Comparison of ENCODE assay signal across 10 cellular contexts in genomic region chr14:89330236-89331002, GRCh38.
DNase-seq lines count a peak whose midpoint lies in the region; ATAC-seq and TF ChIP-seq lines count a peak whose summit lies in the region.
"Had no signal": no experiment of that assay in that cellular context is flagged by ENCODE, and none has a peak within 500 bp of the region (broad histone marks: within the 10 kb centered on the region; RNA-seq: fewer than 3 reads in every experiment).

No MANE protein-coding gene starts in this region.

- H3K4ac ChIP-seq in mesenchymal stem cell (ENCODE audit: low read depth in 1 of 2, low read length in 2 of 2), result no peak overlapping the region

- H3K9ac ChIP-seq in mesenchymal stem cell (ENCODE audit: low read length), result peak overlapping the region; percentile 83

- H3K4me2 ChIP-seq in mesenchymal stem cell (ENCODE audit: low read length, poor library complexity, severe bottlenecking), result no peak overlapping the region
- H3K4me2 ChIP-seq: PC-9 had no signal

- no peak overlapping the region for H3K23ac ChIP-seq in mesenchymal stem cell (ENCODE audit: low read length in 2 of 2)

- H3K27ac ChIP-seq in brain microvascular endothelial cell, result peak overlapping the region; percentile 48
- peak overlapping the region; percentile 19 for H3K27ac ChIP-seq in mesenchymal stem cell (ENCODE audit: low read length, poor library complexity, severe bottlenecking)
- H3K27ac ChIP-seq: PC-9 had no signal

- no peak overlapping the region for H2BK5ac ChIP-seq in mesenchymal stem cell (ENCODE audit: low read depth, low read length, poor library complexity, severe bottlenecking)

- H3K4me1 ChIP-seq in mesenchymal stem cell (ENCODE audit: control insufficient read depth, insufficient read depth, low read depth, low read length), result peaks cover 5% of the 10 kb centered on the region

- peak overlapping the region; percentile 7 for H4K8ac ChIP-seq in mesenchymal stem cell (ENCODE audit: low read length)

- H3K9me3 ChIP-seq in mesenchymal stem cell (ENCODE audit: control insufficient read depth, low read length), result no peaks in the 10 kb centered on the region

- H3K27me3 ChIP-seq in brain microvascular endothelial cell (replicated peaks), result no peaks in the 10 kb centered on the region
- H3K27me3 ChIP-seq in mesenchymal stem cell (ENCODE audit: control insufficient read depth in 1 of 2, insufficient read depth in 1 of 2, low read length in 2 of 2), result no peaks in the 10 kb centered on the region

- H3K36me3 ChIP-seq in brain microvascular endothelial cell (replicated peaks), result no peaks in the 10 kb centered on the region
- H3K36me3 ChIP-seq in mesenchymal stem cell (ENCODE audit: control insufficient read depth in 1 of 2, insufficient read depth in 2 of 2, low read depth in 1 of 2, low read length in 2 of 2), result peaks cover 0 to 3% of the 10 kb centered on the region in 2 experiments

- H2AFZ ChIP-seq in mesenchymal stem cell (ENCODE audit: low read depth, low read length), result no peak overlapping the region
- H2AFZ ChIP-seq: PC-9 had no signal

- WGBS in mesenchymal stem cell, result 87% methylated on average over 7 of the region's 11 CpGs

- H3K4me3 ChIP-seq in brain microvascular endothelial cell (ENCODE audit: low read depth, low read length) (no peak overlapping the region), mesenchymal stem cell (ENCODE audit: insufficient read depth in 1 of 2, low read depth in 1 of 2, low read length in 2 of 2) (peak overlapping the region in 1 of 2 experiments; percentile 56)
- H3K4me3 ChIP-seq: PC-9 had no signal

- in situ Hi-C loops in brain microvascular endothelial cell (cut with HindIII; ENCODE audit: low pct_ligation_motif_present, low sequenced_read_pairs), result no loop called here

- peaks cover 37% of the 10 kb centered on the region for H3K79me1 ChIP-seq in mesenchymal stem cell (replicated peaks; ENCODE audit: low read length, poor library complexity, severe bottlenecking)

- H2BK12ac ChIP-seq in mesenchymal stem cell (ENCODE audit: low read length in 2 of 2), result peak overlapping the region in 1 of 2 experiments; percentile 71

- H2BK120ac ChIP-seq in mesenchymal stem cell (ENCODE audit: low read depth, low read length), result no peak overlapping the region

- no peak for TF ChIP-seq CTCF in brain microvascular endothelial cell (IDR thresholded peaks at IDR 0.05; ENCODE audit: low read depth, low read length, missing control alignments)

- H3K18ac ChIP-seq in mesenchymal stem cell (ENCODE audit: low read depth in 1 of 2, low read length in 2 of 2), result peak overlapping the region in 1 of 2 experiments; percentile 49

- no peak overlapping the region for H4K91ac ChIP-seq in mesenchymal stem cell (ENCODE audit: low read length)

- no peak for TF ChIP-seq POLR2A in erythroblast (IDR thresholded peaks at IDR 0.05; ENCODE audit: low read length)

- no peak overlapping the region for H3K14ac ChIP-seq in mesenchymal stem cell (ENCODE audit: low read length in 2 of 2)

- ATAC-seq in activated CD4-positive, CD25-positive, alpha-beta regulatory T cell treated with anti-CD3 and anti-CD28 coated beads, Interleukin-2, amount 50 U/mL, for 24 hours, result peak; percentile 38 to 57
- no peak for ATAC-seq in GM21825 (IDR thresholded peaks at IDR 0.05; ENCODE audit: unreplicated experiment)

- no peak overlapping the region for H2AK5ac ChIP-seq in mesenchymal stem cell (ENCODE audit: low read length, severe bottlenecking)

- no peak overlapping the region for H2BK15ac ChIP-seq in mesenchymal stem cell (ENCODE audit: low read depth, poor library complexity, severe bottlenecking)

- DNase-seq in activated CD4-positive, CD25-positive, alpha-beta regulatory T cell treated with anti-CD3 and anti-CD28 coated beads, Interleukin-2, amount 50 U/mL, for 72 hours, result no peak
- peak; percentile 87 for DNase-seq in brain microvascular endothelial cell
- peak; percentile 80 for DNase-seq in mesenchymal stem cell
- peak; percentile 62 for DNase-seq in ureter (ENCODE audit: low spot score)
- DNase-seq in NK-92 (lab: John Stamatoyannopoulos, UW; ENCODE audit: unreplicated experiment), result no peak
- no peak for DNase-seq in erythroblast (lab: John Stamatoyannopoulos, UW)
- DNase-seq: 8988T, PC-9 had no signal

Comparison
In these comparisons a context has a peak if more than half of its experiments do, and no peak if none do; other contexts are left out.
1. DNase-seq: peak in brain microvascular endothelial cell (single experiment), mesenchymal stem cell (single experiment) and ureter (single experiment); none in activated CD4-positive, CD25-positive, alpha-beta regulatory T cell treated with anti-CD3 and anti-CD28 coated beads, Interleukin-2, amount 50 U/mL, for 72 hours (single experiment), NK-92 (single experiment) and erythroblast (0 of 2).